In the genomic region with DNA sequence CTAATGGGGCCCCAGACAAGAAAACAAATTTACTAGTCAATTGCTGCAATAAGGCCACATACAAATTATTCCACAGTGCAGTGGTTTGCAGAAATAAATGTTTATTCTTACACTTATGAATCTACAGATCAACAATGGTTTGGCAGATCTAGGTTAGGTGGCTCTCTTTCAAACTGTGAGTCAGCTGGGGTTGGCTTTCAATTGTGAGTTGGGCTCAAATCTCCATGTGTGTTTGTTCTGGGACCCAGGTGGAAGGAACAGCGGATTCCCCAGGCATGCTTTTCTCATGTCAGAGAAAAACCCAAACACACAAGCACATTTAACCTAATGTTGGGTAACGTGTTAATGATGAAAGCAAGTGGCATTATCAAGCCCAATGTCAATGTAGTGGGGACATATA, we compare ENCODE assay signal across 32 cellular contexts.
"Had no signal": no experiment of that assay in that cellular context is flagged by ENCODE, and none has a peak within 500 bp of the region (broad histone marks: within the 10 kb centered on the region; RNA-seq: fewer than 3 reads in every experiment).

No MANE protein-coding gene starts in this region.

- ATAC-seq: activated CD8-positive, alpha-beta T cell treated with anti-CD3 and anti-CD28 coated beads for 36 hours; activated naive CD4-positive, alpha-beta T cell treated with anti-CD3 and anti-CD28 coated beads, Interleukin-2, amount 50 U/mL, for 72 hours; activated T-cell treated with anti-CD3 and anti-CD28 coated beads, Interleukin-2, amount 50 U/mL, for 4 hours; activated T-cell treated with anti-CD3 and anti-CD28 coated beads, Interleukin-2, amount 50 U/mL, for 72 hours; activated T-helper 17 cell treated with anti-CD3 and anti-CD28 coated beads, Interleukin-2, amount 50 U/mL, for 72 hours; body of pancreas had no signal

- H3K27me3 ChIP-seq: adrenal gland, body of pancreas, brain microvascular endothelial cell, breast epithelium had no signal

- H3K9me3 ChIP-seq: adrenal gland, body of pancreas, breast epithelium had no signal

- DNase-seq: activated B cell treated with CpG ODN at 0.5 μM for 24 hours; activated CD4-positive, alpha-beta memory T cell treated with anti-CD3 and anti-CD28 coated beads for 36 hours; activated CD4-positive, alpha-beta T cell treated with anti-CD3 and anti-CD28 coated beads for 4 hours; activated CD4-positive, alpha-beta T cell treated with anti-CD3 and anti-CD28 coated beads, Interleukin-2, amount 10 ng/mL, durations not matched to agents 24 days and 14 days; activated CD4-positive, alpha-beta T cell treated with anti-CD3 and anti-CD28 coated beads, Interleukin-2, amount 50 U/mL, for 1 hour; activated CD4-positive, alpha-beta T cell treated with anti-CD3 and anti-CD28 coated beads, Interleukin-2, amount 50 U/mL, for 4 hours; activated CD4-positive, CD25-positive, alpha-beta regulatory T cell treated with anti-CD3 and anti-CD28 coated beads, Interleukin-2, amount 50 U/mL, for 72 hours; activated CD8-positive, alpha-beta memory T cell treated with anti-CD3 and anti-CD28 coated beads, Interleukin-2, amount 50 U/mL, for 4 hours; activated CD8-positive, alpha-beta T cell treated with anti-CD3 and anti-CD28 coated beads for 36 hours; activated effector memory CD4-positive, alpha-beta T cell treated with anti-CD3 and anti-CD28 coated beads, Interleukin-2, amount 50 U/mL, for 16 hours; activated gamma-delta T cell treated with Interleukin-2 at 50 U/mL for 16 hours; activated naive CD4-positive, alpha-beta T cell; activated naive CD4-positive, alpha-beta T cell treated with anti-CD3 and anti-CD28 coated beads for 36 hours; activated naive CD4-positive, alpha-beta T cell treated with anti-CD3 and anti-CD28 coated beads, Interleukin-2, amount 50 U/mL, for 16 hours; activated naive CD8-positive, alpha-beta T cell treated with anti-CD3 and anti-CD28 coated beads for 36 hours; activated T-cell treated with anti-CD3 and anti-CD28 coated beads for 4 hours; activated T-cell treated with anti-CD3 and anti-CD28 coated beads, Interleukin-2, amount 50 U/mL, for 1 hour; activated T-cell treated with anti-CD3 and anti-CD28 coated beads, Interleukin-2, amount 50 U/mL, for 4 hours; activated T-cell treated with anti-CD3 and anti-CD28 coated beads, Interleukin-2, amount 50 U/mL, for 72 hours; adrenal gland; amniotic stem cell; aorta; brain microvascular endothelial cell; central memory CD4-positive, alpha-beta T cell; T-helper 1 cell; T-helper 2 cell; T-helper 9 cell had no signal

- H3K4me3 ChIP-seq: adrenal gland, body of pancreas, breast epithelium had no signal

- H3K36me3 ChIP-seq: adrenal gland, brain microvascular endothelial cell, breast epithelium had no signal

- H3K4me1 ChIP-seq: adrenal gland, body of pancreas, breast epithelium had no signal

- H3K27ac ChIP-seq: adrenal gland, brain microvascular endothelial cell, breast epithelium, VCaP had no signal
